9 cellular contexts compared by ENCODE assay signal in genomic region chr19:19460761-19461265, GRCh38. TPM values are rescaled to one million over a fixed set of nuclear protein-coding genes. Genes with fewer than 3 reads are reported as not detected.
DNase-seq lines count a peak whose midpoint lies in the region; ATAC-seq and TF ChIP-seq lines count a peak whose summit lies in the region.
"Had no signal": no experiment of that assay in that cellular context is flagged by ENCODE, and none has a peak within 500 bp of the region (broad histone marks: within the 10 kb centered on the region; RNA-seq: fewer than 3 reads in every experiment).

No MANE protein-coding gene starts in this region.

- no peaks in the 10 kb centered on the region for H3K9me3 ChIP-seq in OCI-LY1 (ENCODE audit: low read length)
- no peaks in the 10 kb centered on the region for H3K9me3 ChIP-seq in skeletal muscle satellite cell (replicated peaks; ENCODE audit: low read length)

- peak overlapping the region; percentile 95 for H3K27ac ChIP-seq in OCI-LY1 (ENCODE audit: low read depth, low read length, poor library complexity, severe bottlenecking)

- no peak for TF ChIP-seq CTCF in OCI-LY1 (IDR thresholded peaks at IDR 0.05; ENCODE audit: low read length)

- H3K9me2 ChIP-seq in OCI-LY1 (ENCODE audit: low read depth, low read length): no peaks in the 10 kb centered on the region

- intact Hi-C loops in left ventricle myocardium superior (cut with micrococcal nuclease): no loop called here

- H3K4me2 ChIP-seq in OCI-LY1 (ENCODE audit: low read length): peak overlapping the region; percentile 70
- H3K4me2 ChIP-seq in skeletal muscle satellite cell (ENCODE audit: low read length): peak overlapping the region; percentile 61

- H3K9ac ChIP-seq in OCI-LY1 (ENCODE audit: low read length): peak overlapping the region; percentile 64
- peak overlapping the region; percentile 76 for H3K9ac ChIP-seq in skeletal muscle satellite cell (ENCODE audit: low read depth, low read length)

- ATAC-seq in left ventricle myocardium superior: peak; percentile 79
- ATAC-seq: HCT116 had no signal

- H4K20me1 ChIP-seq in OCI-LY1 (ENCODE audit: insufficient read depth, low read length): no peaks in the 10 kb centered on the region

- no peak overlapping the region for H2AFZ ChIP-seq in OCI-LY1 (ENCODE audit: low read length)

- H3K4me1 ChIP-seq in OCI-LY1 (ENCODE audit: insufficient read depth, low read length, severe bottlenecking) (peaks cover 68% of the 10 kb centered on the region), skeletal muscle satellite cell (ENCODE audit: control insufficient read depth, insufficient read depth, low read length) (peaks cover 76% of the 10 kb centered on the region)

- H3F3A ChIP-seq in OCI-LY1 (ENCODE audit: insufficient read depth, low read length): peaks cover 7% of the 10 kb centered on the region; the same call in 1 of the 2 replicates

- peaks cover 28% of the 10 kb centered on the region for H3K79me2 ChIP-seq in OCI-LY1 (ENCODE audit: insufficient read depth, low read length)

- H3K4me3 ChIP-seq in OCI-LY1 (ENCODE audit: low read depth, low read length, poor library complexity, severe bottlenecking) (peak overlapping the region; percentile 37), skeletal muscle satellite cell (ENCODE audit: low read length) (peak overlapping the region; percentile 23)

- peak; percentile 44 for DNase-seq in EL
- DNase-seq in activated naive CD4-positive, alpha-beta T cell (lab: John Stamatoyannopoulos, UW): peak; percentile 10 to 50 (median 26)
- peak; percentile 74 for DNase-seq in left ventricle myocardium superior
- DNase-seq in NCI-H774 (lab: John Stamatoyannopoulos, UW): no peak
- DNase-seq in HuH-7 (ENCODE audit: low spot score): no peak
- DNase-seq in HPDE6-E6E7 (ENCODE audit: extremely low spot score): no peak

- H3K27me3 ChIP-seq in OCI-LY1 (ENCODE audit: insufficient read depth, low read length): no peaks in the 10 kb centered on the region
- no peaks in the 10 kb centered on the region for H3K27me3 ChIP-seq in skeletal muscle satellite cell (ENCODE audit: control insufficient read depth, insufficient read depth, low read length)

- H3K36me3 ChIP-seq in OCI-LY1 (ENCODE audit: insufficient read depth, low read length) (peaks cover 34% of the 10 kb centered on the region), skeletal muscle satellite cell (ENCODE audit: insufficient read depth, low read length) (peaks cover 9% of the 10 kb centered on the region)

RNA-seq across cellular contexts. Expression of gene TSSK6, which starts 54.5 kb away (rescaled TPM):
- total RNA-seq in left ventricle myocardium superior: 0.67 TPM
- total RNA-seq in skeletal muscle satellite cell (2012; rRNA removed): 1.3 and 2.0 TPM in 2 replicates

RNA-seq across cellular contexts. Expression of gene NDUFA13, which starts 55.2 kb away (rescaled TPM):
- 1,297 TPM for total RNA-seq in left ventricle myocardium superior
- total RNA-seq in skeletal muscle satellite cell (2012; rRNA removed): 115 and 151 TPM in 2 replicates

RNA-seq across cellular contexts. Expression of gene GATAD2A, which starts 55.3 kb away (rescaled TPM):
- total RNA-seq in left ventricle myocardium superior: 29.7 TPM
- 61.4 and 71.2 TPM in 2 replicates for total RNA-seq in skeletal muscle satellite cell (2012; rRNA removed)

Comparison
In these comparisons a context has a peak if more than half of its experiments do, and no peak if none do; other contexts are left out.
1. DNase-seq: peak in EL (single experiment), activated naive CD4-positive, alpha-beta T cell (4 of 4) and left ventricle myocardium superior (single experiment); none in NCI-H774 (single experiment), HuH-7 (single experiment) and HPDE6-E6E7 (single experiment).